In the genomic region with DNA sequence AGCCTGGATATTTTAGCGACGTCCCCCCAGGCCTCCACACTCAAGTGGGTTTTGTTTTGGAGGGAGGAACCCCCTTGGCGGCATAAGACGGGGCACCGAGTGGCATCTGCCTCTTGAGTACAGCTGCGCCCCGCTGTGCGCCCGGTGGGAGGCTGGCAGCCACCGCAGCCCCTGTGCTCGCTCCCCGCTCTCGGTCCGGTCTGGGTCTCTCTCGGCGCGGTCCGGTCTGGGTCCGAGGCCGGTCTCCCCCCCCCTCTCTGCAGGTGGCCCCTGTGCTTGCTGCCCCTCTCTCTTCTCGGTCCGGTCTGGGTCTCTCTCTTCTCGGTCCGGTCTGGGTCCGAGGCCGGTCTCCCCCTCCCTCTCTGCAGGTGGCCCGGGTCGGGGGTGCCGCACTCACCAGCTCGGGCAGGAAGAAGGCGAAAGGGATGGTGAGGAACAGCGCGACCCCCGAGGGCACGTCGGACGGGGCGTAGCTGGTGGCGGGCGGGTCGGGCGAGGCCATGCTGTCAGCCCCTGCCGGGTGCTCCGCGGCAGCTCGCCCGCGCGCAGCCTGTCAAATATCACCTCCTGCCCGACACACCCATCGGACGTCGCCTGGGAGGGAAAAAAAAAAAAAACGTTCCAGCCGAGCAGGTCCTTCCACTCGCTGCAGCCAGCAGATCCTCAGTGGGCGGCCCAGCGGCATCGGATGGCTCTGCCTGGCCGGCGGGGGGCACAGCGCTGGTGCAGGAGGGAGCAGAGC, we compare ENCODE assay signal across 8 cellular contexts. TPM values are rescaled to one million over a fixed set of nuclear protein-coding genes. Genes with fewer than 3 reads are reported as not detected.
DNase-seq lines count a peak whose midpoint lies in the region; ATAC-seq, FAIRE-seq and TF ChIP-seq lines count a peak whose summit lies in the region.

A gene (minus strand): TSS at position 532 of the 742 bp plus-strand sequence. CDS start 30 bp downstream, at position 502.

- DNase-seq in HK-2 (ENCODE audit: unreplicated experiment): peak; percentile 68
- no peak for DNase-seq in ascending aorta (ENCODE audit: low spot score in 2 of 2)
- peak; percentile 88 for DNase-seq in small intestine

- peak within 1 kb of the TSS; percentile 31 to 63 for H3K27ac ChIP-seq in ascending aorta
- H3K27ac ChIP-seq in iPS-18a (ENCODE audit: low read length): no peak within 1 kb of the TSS
- peak within 1 kb of the TSS; percentile 85 to 99 for H3K27ac ChIP-seq in small intestine (ENCODE audit: low read depth in 1 of 2, low read length in 1 of 2)

- ATAC-seq in GM18867 (IDR thresholded peaks at IDR 0.05; ENCODE audit: unreplicated experiment): no peak
- no peak for ATAC-seq in GM21723 (IDR thresholded peaks at IDR 0.05; ENCODE audit: unreplicated experiment)
- no peak for ATAC-seq in GM18511 (IDR thresholded peaks at IDR 0.05; ENCODE audit: unreplicated experiment)
- no peak for ATAC-seq in HG02763 (IDR thresholded peaks at IDR 0.05; ENCODE audit: unreplicated experiment)

- no peak for TF ChIP-seq CTCF in ascending aorta (IDR thresholded peaks at IDR 0.05)

- H3K27me3 ChIP-seq in ascending aorta: no peaks in the 10 kb centered on the region
- H3K27me3 ChIP-seq in iPS-18a (ENCODE audit: control insufficient read depth, insufficient read depth, low read length): peaks cover 32% of the 10 kb centered on the region
- H3K27me3 ChIP-seq in small intestine (ENCODE audit: control insufficient read depth in 2 of 2, insufficient read depth in 2 of 2, low read length in 2 of 2): peaks cover 0 to 3% of the 10 kb centered on the region in 2 donors

- WGBS in small intestine, 3 donors: 8 to 16% (median 11%) methylated on average over 57 to 62 of the region's 62 CpGs

- no peaks in the 10 kb centered on the region for H3K9me3 ChIP-seq in ascending aorta
- H3K9me3 ChIP-seq in iPS-18a (ENCODE audit: control insufficient read depth, low read depth, low read length): no peaks in the 10 kb centered on the region
- H3K9me3 ChIP-seq in small intestine (ENCODE audit: control insufficient read depth, low read depth): no peaks in the 10 kb centered on the region

- H3K4me3 ChIP-seq in ascending aorta (peak within 1 kb of the TSS; percentile 23 to 65), iPS-18a (ENCODE audit: low read length) (peak within 1 kb of the TSS; percentile 57), small intestine (ENCODE audit: low read depth in 1 of 2, low read length in 2 of 2) (peak within 1 kb of the TSS; percentile 41 to 64)

- H3K9ac ChIP-seq in iPS-18a (ENCODE audit: low read length): no peak within 1 kb of the TSS

- no peak for FAIRE-seq in small intestine (lab: Jason Lieb, UNC)

- H3K4me1 ChIP-seq in ascending aorta: peaks cover 0 to 7% of the 10 kb centered on the region in 2 donors
- H3K4me1 ChIP-seq in iPS-18a (ENCODE audit: control insufficient read depth, low read depth, low read length): peaks cover 3% of the 10 kb centered on the region
- peaks cover under 1 to 7% of the 10 kb centered on the region in 2 donors for H3K4me1 ChIP-seq in small intestine (ENCODE audit: control insufficient read depth in 2 of 2, insufficient read depth in 1 of 2, low read depth in 1 of 2, low read length in 1 of 2)

- H3K36me3 ChIP-seq in ascending aorta: no peaks in the 10 kb centered on the region
- H3K36me3 ChIP-seq in iPS-18a (ENCODE audit: control insufficient read depth, low read depth, low read length): no peaks in the 10 kb centered on the region
- no peaks in the 10 kb centered on the region for H3K36me3 ChIP-seq in small intestine (ENCODE audit: control insufficient read depth in 2 of 2, insufficient read depth in 2 of 2, low read length in 2 of 2)

- intact Hi-C loops in ascending aorta (cut with DNase I): loop anchor here (2.0 kb wide), 1 partner anchor 41 kb away; no protein-coding TSS in a partner anchor

RNA-seq across cellular contexts. Expression of the gene that starts here (rescaled TPM):
- 38.5 TPM for total RNA-seq in ascending aorta
- 100 to 1,000 TPM; 123 to 199 (median 153) TPM for polyA plus RNA-seq in small intestine

Comparison
In these comparisons a context has a peak if more than half of its experiments do, and no peak if none do; other contexts are left out.
1. DNase-seq: peak in HK-2 (single experiment) and small intestine (single experiment); none in ascending aorta (0 of 2).
2. Peak in every context shown above with its lines, with median percentiles within 50 percentile points of each other: H3K4me3 ChIP-seq.